Comparison of ENCODE assay signal across 1 cellular context in the genomic region with DNA sequence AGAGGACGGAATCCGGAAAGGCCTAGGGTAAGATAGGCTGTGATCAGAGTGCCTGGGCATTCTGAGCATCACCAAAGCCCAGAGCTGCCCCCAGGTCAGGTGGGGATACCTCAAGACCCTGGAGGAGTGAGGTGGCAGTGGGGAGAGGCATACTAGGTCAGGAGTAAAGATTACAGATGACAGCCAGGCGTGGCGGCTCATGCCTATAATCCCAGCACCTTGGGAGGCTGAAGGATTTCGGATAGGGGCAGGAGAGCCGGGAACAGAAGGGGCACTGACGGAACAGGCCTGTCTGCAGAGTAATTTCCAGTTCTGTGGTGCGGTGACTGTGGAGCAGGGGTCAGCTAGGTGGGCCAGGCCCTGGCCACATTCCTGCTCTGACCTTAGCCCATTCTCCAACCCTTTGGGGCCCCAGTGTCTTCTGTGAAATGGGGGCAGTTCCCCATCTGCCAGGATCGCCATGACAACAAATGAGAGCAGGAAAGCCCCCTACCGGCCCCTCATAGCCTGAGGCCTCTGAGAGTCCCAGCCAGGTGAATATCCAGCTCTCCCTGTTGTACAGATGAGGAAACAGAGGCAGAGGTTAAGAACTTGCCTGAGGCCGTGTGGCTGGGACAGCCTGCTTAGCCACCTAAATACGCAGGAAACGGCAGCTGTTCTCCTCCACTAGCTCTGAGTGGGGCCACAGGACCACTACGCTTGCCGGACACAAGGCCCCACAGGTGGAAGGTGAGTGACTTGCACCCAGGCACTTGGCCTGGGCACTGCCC.
TF ChIP-seq lines count a peak whose summit lies in the region.

No MANE protein-coding gene starts in this region.

TF ChIP-seq in K562, 482 proteins besides CTCF, POLR2A, EP300 and RAD21:
- TF ChIP-seq RFX1 (IDR thresholded peaks at IDR 0.05) (peak; percentile 53; the same call in 1 of the 2 replicates), KDM5B (IDR thresholded peaks at IDR 0.05; ENCODE audit: insufficient replicate concordance, low read depth, low read length) (no peak)
